ENCODE assay signal across 21 cellular contexts in genomic region chr6:19032486-19033295, GRCh38.
DNase-seq lines count a peak whose midpoint lies in the region; ATAC-seq and TF ChIP-seq lines count a peak whose summit lies in the region.
"Had no signal": no experiment of that assay in that cellular context is flagged by ENCODE, and none has a peak within 500 bp of the region (broad histone marks: within the 10 kb centered on the region; RNA-seq: fewer than 3 reads in every experiment).

No MANE protein-coding gene starts in this region.

- no peak overlapping the region for H3K4me3 Mint-ChIP-seq in natural killer cell treated with Interleukin-12 subunit alpha and Interleukin-12 subunit beta and Interleukin-15 and Interleukin-18, amount 100 ng/mL, for 72 hours
- H3K4me3 Mint-ChIP-seq: activated CD4-positive, alpha-beta T cell treated with anti-CD3 and anti-CD28 coated beads, Interleukin-2, amount 10 ng/mL, durations not matched to agents 24 days and 14 days; CD8-positive, alpha-beta T cell; T-cell had no signal

- H3K9me3 ChIP-seq in heart right ventricle (peaks cover 0 to 6% (median 0%) of the 10 kb centered on the region in 11 donors), neuronal stem cell (replicated peaks in 1 of 2; ENCODE audit: control insufficient read depth in 2 of 2, insufficient read depth in 1 of 2, low read depth in 1 of 2, low read length in 2 of 2) (peaks cover 0 to 3% of the 10 kb centered on the region in 2 donors)
- H3K9me3 ChIP-seq: adrenal gland, gastrocnemius medialis, pancreas had no signal

- intact Hi-C loops in heart right ventricle (cut with DNase I), result no loop called here

- H3K27me3 Mint-ChIP-seq in natural killer cell treated with Interleukin-12 subunit alpha and Interleukin-12 subunit beta and Interleukin-15 and Interleukin-18, amount 100 ng/mL, for 72 hours, result no peaks in the 10 kb centered on the region
- H3K27me3 Mint-ChIP-seq: activated CD4-positive, alpha-beta T cell treated with anti-CD3 and anti-CD28 coated beads, Interleukin-2, amount 10 ng/mL, durations not matched to agents 24 days and 14 days; T-cell had no signal

- H3K9ac ChIP-seq in neuronal stem cell (ENCODE audit: low read depth, low read length, poor library complexity), result no peak overlapping the region

- H3K4me2 ChIP-seq in neuronal stem cell (ENCODE audit: insufficient read depth, low read length, poor library complexity, severe bottlenecking), result no peak overlapping the region

- H3K27me3 ChIP-seq in heart right ventricle (no peaks in the 10 kb centered on the region), neuronal stem cell (ENCODE audit: control insufficient read depth in 3 of 3, insufficient read depth in 3 of 3, low read depth in 1 of 3, low read length in 3 of 3) (no peaks in the 10 kb centered on the region)
- H3K27me3 ChIP-seq: adrenal gland, gastrocnemius medialis, pancreas had no signal

- H3K18ac ChIP-seq in neuronal stem cell (ENCODE audit: low read length), result no peak overlapping the region

- H2BK12ac ChIP-seq in neuronal stem cell (ENCODE audit: low read length), result no peak overlapping the region

- peak; percentile 59 to 91 (median 74) for ATAC-seq in heart right ventricle
- no peak for ATAC-seq in natural killer cell treated with Interleukin-12 subunit alpha and Interleukin-12 subunit beta and Interleukin-15 and Interleukin-18, amount 100 ng/mL, for 72 hours
- ATAC-seq: CD8-positive, alpha-beta T cell; gastrocnemius medialis; left colon; pancreas; T-cell had no signal

- H3K14ac ChIP-seq in neuronal stem cell (ENCODE audit: low read length), result no peak overlapping the region

- H4K8ac ChIP-seq in neuronal stem cell (ENCODE audit: low read depth, low read length), result no peak overlapping the region

- H3K23ac ChIP-seq in neuronal stem cell (ENCODE audit: low read depth, low read length, poor library complexity), result no peak overlapping the region

- H3K4me3 ChIP-seq in heart right ventricle (no peak overlapping the region), neuronal stem cell (ENCODE audit: low read length in 2 of 2) (no peak overlapping the region), urinary bladder (ENCODE audit: low read depth, low read length) (no peak overlapping the region)
- H3K4me3 ChIP-seq: adrenal gland, gastrocnemius medialis, pancreas, skin epidermis had no signal

- H2AFZ ChIP-seq in neuronal stem cell (ENCODE audit: low read length), result peak overlapping the region; percentile 31

- peaks cover 5% of the 10 kb centered on the region for H3K36me3 Mint-ChIP-seq in natural killer cell treated with Interleukin-12 subunit alpha and Interleukin-12 subunit beta and Interleukin-15 and Interleukin-18, amount 100 ng/mL, for 72 hours
- H3K36me3 Mint-ChIP-seq: CD8-positive, alpha-beta T cell; T-cell had no signal

- no peaks in the 10 kb centered on the region for H3K4me1 Mint-ChIP-seq in natural killer cell treated with Interleukin-12 subunit alpha and Interleukin-12 subunit beta and Interleukin-15 and Interleukin-18, amount 100 ng/mL, for 72 hours (ENCODE audit: low read depth in 2 of 2)
- H3K4me1 Mint-ChIP-seq: activated CD4-positive, alpha-beta T cell treated with anti-CD3 and anti-CD28 coated beads, Interleukin-2, amount 10 ng/mL, durations not matched to agents 24 days and 14 days; T-cell had no signal

- no peak overlapping the region for H3K4ac ChIP-seq in neuronal stem cell (ENCODE audit: low read length)

- DNase-seq in cerebellar cortex (ENCODE audit: low spot score), result peak; percentile 16
- DNase-seq in heart right ventricle, result peak in 1 of 2 donors; percentile 6
- no peak for DNase-seq in neuronal stem cell (ENCODE audit: low spot score)
- no peak for DNase-seq in activated effector memory CD4-positive, alpha-beta T cell treated with Interleukin-2 at 50 U/mL for 16 hours
- no peak for DNase-seq in natural killer cell treated with Interleukin-12 subunit alpha and Interleukin-12 subunit beta and Interleukin-15 and Interleukin-18, amount 100 ng/mL, for 72 hours (ENCODE audit: low spot score)
- no peak for DNase-seq in H4 (ENCODE audit: low spot score)
- DNase-seq: activated CD4-positive, alpha-beta T cell treated with anti-CD3 and anti-CD28 coated beads, Interleukin-2, amount 10 ng/mL, durations not matched to agents 24 days and 14 days; activated gamma-delta T cell treated with Interleukin-2 at 50 U/mL for 16 hours; adrenal gland; CD8-positive, alpha-beta T cell; DMS53; gastrocnemius medialis; left colon; NCI-H1436; NCI-H774; pancreas; SHP77 treated with DMSO at 0.1 percent for 48 hours; stimulated activated CD4-positive, alpha-beta T cell treated with anti-CD3 and anti-CD28 coated beads, Interleukin-2, amount 100 ng/mL, for 48 hours; T-cell had no signal

- no peak for TF ChIP-seq CTCF in heart right ventricle (IDR thresholded peaks at IDR 0.05)

- no peak overlapping the region for H2BK15ac ChIP-seq in neuronal stem cell (ENCODE audit: low read length)

- peak overlapping the region in 7 of 10 donors; percentile 28 to 61 (median 52) for H3K27ac ChIP-seq in heart right ventricle
- H3K27ac ChIP-seq in neuronal stem cell (replicated peaks; ENCODE audit: low read length), result no peak overlapping the region
- H3K27ac ChIP-seq in urinary bladder (ENCODE audit: low read depth), result peak overlapping the region; percentile 38
- H3K27ac ChIP-seq: adrenal gland, gastrocnemius medialis had no signal

- H3K79me1 ChIP-seq in neuronal stem cell (ENCODE audit: low read depth, low read length), result no peaks in the 10 kb centered on the region

- H2BK120ac ChIP-seq in neuronal stem cell (ENCODE audit: low read depth, low read length), result no peak overlapping the region

- H3K4me1 ChIP-seq in heart right ventricle, result peaks cover 3 to 47% (median 22%) of the 10 kb centered on the region in 9 donors
- peaks cover 11 to 40% of the 10 kb centered on the region in 2 donors for H3K4me1 ChIP-seq in neuronal stem cell (ENCODE audit: control insufficient read depth in 2 of 2, insufficient read depth in 1 of 2, low read depth in 1 of 2, low read length in 2 of 2)
- H3K4me1 ChIP-seq in urinary bladder (ENCODE audit: insufficient read depth), result no peaks in the 10 kb centered on the region
- H3K4me1 ChIP-seq: adrenal gland had no signal

- H3K36me3 ChIP-seq in heart right ventricle (no peaks in the 10 kb centered on the region), neuronal stem cell (replicated peaks in 1 of 2; ENCODE audit: control insufficient read depth in 2 of 2, insufficient read depth in 2 of 2, low read length in 2 of 2) (no peaks in the 10 kb centered on the region), urinary bladder (ENCODE audit: insufficient read depth) (no peaks in the 10 kb centered on the region)
- H3K36me3 ChIP-seq: adrenal gland, gastrocnemius medialis, pancreas had no signal

- no peak overlapping the region for H2AK5ac ChIP-seq in neuronal stem cell (ENCODE audit: low read depth, low read length)

- no peak overlapping the region for H4K91ac ChIP-seq in neuronal stem cell (ENCODE audit: low read depth, low read length, poor library complexity)

- peaks cover 10% of the 10 kb centered on the region for H3K9me3 Mint-ChIP-seq in natural killer cell treated with Interleukin-12 subunit alpha and Interleukin-12 subunit beta and Interleukin-15 and Interleukin-18, amount 100 ng/mL, for 72 hours
- H3K9me3 Mint-ChIP-seq: activated CD4-positive, alpha-beta T cell treated with anti-CD3 and anti-CD28 coated beads, Interleukin-2, amount 10 ng/mL, durations not matched to agents 24 days and 14 days had no signal

- no peak overlapping the region for H3K27ac Mint-ChIP-seq in natural killer cell treated with Interleukin-12 subunit alpha and Interleukin-12 subunit beta and Interleukin-15 and Interleukin-18, amount 100 ng/mL, for 72 hours
- H3K27ac Mint-ChIP-seq: activated CD4-positive, alpha-beta T cell treated with anti-CD3 and anti-CD28 coated beads, Interleukin-2, amount 10 ng/mL, durations not matched to agents 24 days and 14 days; CD8-positive, alpha-beta T cell; T-cell had no signal

- H2BK5ac ChIP-seq in neuronal stem cell (ENCODE audit: low read length), result no peak overlapping the region

Comparison
In these comparisons a context has a peak if more than half of its experiments do, and no peak if none do; other contexts are left out.
1. ATAC-seq: peak in heart right ventricle (8 of 8); none in natural killer cell treated with Interleukin-12 subunit alpha and Interleukin-12 subunit beta and Interleukin-15 and Interleukin-18, amount 100 ng/mL, for 72 hours (0 of 2).